In genomic region chr14:23320584-23321571, GRCh38 we compare ENCODE assay signal across 1 cellular context.
TF ChIP-seq lines count a peak whose summit lies in the region.

PABPN1 (plus strand) TSS chr14:23321457; CDS start chr14:23321470, 13 bp downstream.

TF ChIP-seq in K562, 482 proteins besides CTCF, POLR2A, EP300 and RAD21 (continued from another document and continues in another):
- TF ChIP-seq CREB5 (CRISPR knock-in tag; IDR thresholded peaks at IDR 0.05) (no peak), ATF4 (CRISPR knock-in tag; IDR thresholded peaks at IDR 0.05) (no peak), TRIM24 (IDR thresholded peaks at IDR 0.05) (no peak; a peak in 1 of 4 replicates), ADNP (tag; IDR thresholded peaks at IDR 0.05) (no peak), MTA3 (IDR thresholded peaks at IDR 0.05; ENCODE audit: borderline replicate concordance) (peak; percentile 95), ETS2 (tag; IDR thresholded peaks at IDR 0.05; ENCODE audit: borderline replicate concordance, poor library complexity, severe bottlenecking) (no peak), KDM2B (CRISPR knock-in tag; IDR thresholded peaks at IDR 0.05) (no peak), ZNF23 (CRISPR knock-in tag; IDR thresholded peaks at IDR 0.05) (no peak), GTF2E2 (tag; IDR thresholded peaks at IDR 0.05) (peak; percentile 98; the same call in 1 of the 2 replicates), CXXC5 (CRISPR knock-in tag; IDR thresholded peaks at IDR 0.05) (peak; percentile 88), ZKSCAN8 (CRISPR knock-in tag; IDR thresholded peaks at IDR 0.05) (no peak), SMARCE1 (IDR thresholded peaks at IDR 0.05) (no peak), POLR2G (IDR thresholded peaks at IDR 0.05; ENCODE audit: low read depth, low read length) (peak; percentile 78; the same call in 1 of the 2 replicates), SOX6 (IDR thresholded peaks at IDR 0.05) (peak; percentile 16; the same call in 1 of the 2 replicates), MAZ (CRISPR knock-in tag; conservative IDR thresholded peaks at IDR 0.05 in 1 of 2, IDR thresholded peaks at IDR 0.05 in 1 of 2) (peak; percentile 35 to 75; a peak in 2 of 4 replicates), SRSF7 (optimal IDR thresholded peaks at IDR 0.05; ENCODE audit: low read depth, low read length) (no peak), ZNF518B (CRISPR knock-in tag; IDR thresholded peaks at IDR 0.05) (no peak), SREBF1 (IDR thresholded peaks at IDR 0.05; ENCODE audit: borderline replicate concordance, low read depth, low read length) (no peak), ASH1L (IDR thresholded peaks at IDR 0.05; ENCODE audit: borderline replicate concordance, low read depth, partially characterized antibody) (peak; percentile 98), PPARD (CRISPR knock-in tag; IDR thresholded peaks at IDR 0.05) (no peak), DDX20 (tag; IDR thresholded peaks at IDR 0.05; ENCODE audit: low read depth) (no peak), THRAP3 (IDR thresholded peaks at IDR 0.05; ENCODE audit: borderline replicate concordance) (no peak; the same call in 1 of the 2 replicates), TRIM25 (IDR thresholded peaks at IDR 0.05; ENCODE audit: borderline replicate concordance) (no peak), ZNF407 (IDR thresholded peaks at IDR 0.05; ENCODE audit: low read depth) (peak; percentile 39; the same call in 1 of the 2 replicates), ARID3B (CRISPR knock-in tag; IDR thresholded peaks at IDR 0.05; ENCODE audit: borderline replicate concordance) (no peak), ILK (tag; IDR thresholded peaks at IDR 0.05; ENCODE audit: borderline replicate concordance, low read depth) (no peak), SMAD2 (IDR thresholded peaks at IDR 0.05; ENCODE audit: low read depth, low read length) (no peak), CLOCK (CRISPR knock-in tag; IDR thresholded peaks at IDR 0.05; ENCODE audit: borderline replicate concordance) (no peak), ZNF12 (CRISPR knock-in tag; IDR thresholded peaks at IDR 0.05) (no peak), ZNF282 (CRISPR knock-in tag; IDR thresholded peaks at IDR 0.05) (no peak), POLR2H (tag; IDR thresholded peaks at IDR 0.05; ENCODE audit: low read depth) (peak; percentile 89), NFYB (IDR thresholded peaks at IDR 0.05; ENCODE audit: extremely low read depth, insufficient read length) (peak; percentile 91), FOXK2 (conservative IDR thresholded peaks at IDR 0.05 in 1 of 2, IDR thresholded peaks at IDR 0.05 in 1 of 2; ENCODE audit: low read depth in 2 of 2) (peak; percentile 55 to 59; a peak in 3 of 4 replicates), ZNF408 (CRISPR knock-in tag; IDR thresholded peaks at IDR 0.05; ENCODE audit: low read depth) (no peak), CHAMP1 (IDR thresholded peaks at IDR 0.05) (peak; percentile 74), SIX5 (IDR thresholded peaks at IDR 0.05; ENCODE audit: borderline replicate concordance in 1 of 2, insufficient read depth in 1 of 2, low read depth in 1 of 2, low read length in 2 of 2) (no peak)
